22 cellular contexts compared by ENCODE assay signal in the genomic region with DNA sequence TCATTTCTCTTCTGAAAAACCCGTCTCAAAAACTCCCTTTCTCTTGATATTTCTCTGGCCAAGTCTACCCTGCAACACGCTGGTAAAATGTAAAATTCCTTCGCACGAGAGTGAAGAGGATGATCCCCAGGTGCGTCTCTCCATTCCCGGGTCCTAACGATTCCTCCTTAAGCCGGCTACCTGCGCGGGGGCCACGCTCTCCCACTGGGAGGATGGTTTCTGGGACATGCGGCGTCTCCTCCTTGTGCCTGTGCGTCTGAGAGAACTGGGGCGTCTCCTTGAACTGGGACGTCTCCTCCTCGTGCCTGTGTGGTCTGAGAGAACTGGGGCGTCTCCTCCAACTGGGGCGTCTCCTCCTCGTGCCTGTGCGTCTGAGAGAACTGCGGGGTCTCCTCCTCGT.
DNase-seq lines count a peak whose midpoint lies in the region; ATAC-seq and TF ChIP-seq lines count a peak whose summit lies in the region.
"Had no signal": no experiment of that assay in that cellular context is flagged by ENCODE, and none has a peak within 500 bp of the region (broad histone marks: within the 10 kb centered on the region; RNA-seq: fewer than 3 reads in every experiment).

No MANE protein-coding gene starts in this region.

- H3K9me3 Mint-ChIP-seq in H9 = no peaks in the 10 kb centered on the region; a peak in 1 of 5 replicates
- H3K9me3 Mint-ChIP-seq in stimulated activated effector memory CD8-positive, alpha-beta T cell treated with anti-CD3 and anti-CD28 coated beads, Interleukin-12 subunit alpha, Interleukin-12 subunit beta, amount 100 ng/mL, for 72 hours = no peaks in the 10 kb centered on the region
- H3K9me3 Mint-ChIP-seq: CD4-positive, alpha-beta T cell; CD8-positive, alpha-beta memory T cell; GM23338 had no signal

- 0 out of 7 replicates have a peak overlapping the region, but pooled peaks of 1 of the 3 experiments have one; percentile 37 for H3K27ac Mint-ChIP-seq in H9
- peak overlapping the region; percentile 48 for H3K27ac Mint-ChIP-seq in stimulated activated effector memory CD8-positive, alpha-beta T cell treated with anti-CD3 and anti-CD28 coated beads, Interleukin-12 subunit alpha, Interleukin-12 subunit beta, amount 100 ng/mL, for 72 hours
- H3K27ac Mint-ChIP-seq: CD14-positive monocyte; CD4-positive, alpha-beta T cell; CD8-positive, alpha-beta memory T cell; GM23338; HFFc6 had no signal

- no CpG with 5 or more reads among the region's 23 CpGs for WGBS in H9 (ENCODE audit: extremely low coverage, insufficient read length, low lambda C conversion rate)

- no peak overlapping the region for H2BK20ac ChIP-seq in H9 (ENCODE audit: low read depth, low read length, poor library complexity, severe bottlenecking)

- H3K23me2 ChIP-seq in H9 (ENCODE audit: insufficient read length, low read depth, low read length, poor library complexity, severe bottlenecking) = no peaks in the 10 kb centered on the region

- no peak overlapping the region for H4K91ac ChIP-seq in H9 (ENCODE audit: insufficient read length, low read depth, low read length)

- H3K4ac ChIP-seq in H9 (ENCODE audit: low read depth, low read length) = no peak overlapping the region

- H3K4me1 Mint-ChIP-seq in H9 = 0 out of 4 replicates have a peak, but pooled peaks cover 0 to 2% of the 10 kb centered on the region in 2 experiments
- peaks cover 8% of the 10 kb centered on the region for H3K4me1 Mint-ChIP-seq in stimulated activated effector memory CD8-positive, alpha-beta T cell treated with anti-CD3 and anti-CD28 coated beads, Interleukin-12 subunit alpha, Interleukin-12 subunit beta, amount 100 ng/mL, for 72 hours
- H3K4me1 Mint-ChIP-seq: CD14-positive monocyte; CD8-positive, alpha-beta memory T cell; GM23338 had no signal

- peak; percentile 19 for DNase-seq in H9
- peak; percentile 38 for DNase-seq in islet precursor cell
- DNase-seq in osteoblast (ENCODE audit: insufficient read length, low spot score, missing footprints) = peak; percentile 56
- DNase-seq in stimulated activated effector memory CD8-positive, alpha-beta T cell treated with anti-CD3 and anti-CD28 coated beads, Interleukin-12 subunit alpha, Interleukin-12 subunit beta, amount 100 ng/mL, for 72 hours (ENCODE audit: low spot score in 2 of 2) = no peak
- DNase-seq in NCI-H774 (lab: John Stamatoyannopoulos, UW) = no peak
- no peak for DNase-seq in tibial artery
- DNase-seq: 8988T; ACHN; AML-193; BE2C; CD4-positive, alpha-beta T cell; CD8-positive, alpha-beta memory T cell; DMS153; DND-41; HFFc6 had no signal

- H3K36me3 Mint-ChIP-seq in H9 (ENCODE audit: insufficient read depth in 1 of 3, low read depth in 3 of 3) = no peaks in the 10 kb centered on the region; a peak in 1 of 7 replicates
- no peaks in the 10 kb centered on the region for H3K36me3 Mint-ChIP-seq in stimulated activated effector memory CD8-positive, alpha-beta T cell treated with anti-CD3 and anti-CD28 coated beads, Interleukin-12 subunit alpha, Interleukin-12 subunit beta, amount 100 ng/mL, for 72 hours
- H3K36me3 Mint-ChIP-seq: CD14-positive monocyte; CD8-positive, alpha-beta memory T cell had no signal

- H2BK5ac ChIP-seq in H9 (ENCODE audit: insufficient read length, low read length) = no peak overlapping the region

- intact Hi-C loops in tibial artery (cut with DNase I; ENCODE audit: low total_unique reads) = no loop called here

- H3K79me2 ChIP-seq in H9 (ENCODE audit: insufficient read depth, low read length) = no peaks in the 10 kb centered on the region
- H3K79me2 ChIP-seq in osteoblast (ENCODE audit: insufficient read depth, low read length) = no peaks in the 10 kb centered on the region

- no peak overlapping the region for H3K4me3 ChIP-seq in osteoblast (ENCODE audit: insufficient read depth, low read length)
- no peak overlapping the region for H3K4me3 ChIP-seq in tibial artery
- H3K4me3 ChIP-seq: A549; BLaER1 treated with 17β-estradiol and CSF1 and Interleukin-3, amounts not matched to agents 10 nM and 100 nM; GM23338; HAP-1 had no signal

- H3K4me1 ChIP-seq in H9 (ENCODE audit: insufficient read depth, low read length) (no peaks in the 10 kb centered on the region), osteoblast (ENCODE audit: insufficient read depth, low read length) (no peaks in the 10 kb centered on the region), tibial artery (no peaks in the 10 kb centered on the region)
- H3K4me1 ChIP-seq: A549; BE2C; BLaER1 treated with 17β-estradiol and CSF1 and Interleukin-3, amounts not matched to agents 10 nM and 100 nM; HAP-1 had no signal

- H3T11ph ChIP-seq in H9 (ENCODE audit: low read length) = no peak overlapping the region

- no peak for TF ChIP-seq CTCF in H9 (conservative IDR thresholded peaks at IDR 0.05)
- TF ChIP-seq CTCF in osteoblast (IDR thresholded peaks at IDR 0.05; ENCODE audit: extremely low read depth, low read depth, low read length) = no peak
- TF ChIP-seq CTCF in tibial artery (IDR thresholded peaks at IDR 0.05) = no peak

- no peaks in the 10 kb centered on the region; the same call in 1 of the 2 replicates for H3K27me3 Mint-ChIP-seq in H9 (ENCODE audit: low read depth)
- H3K27me3 Mint-ChIP-seq: CD4-positive, alpha-beta T cell had no signal

- H3K18ac ChIP-seq in H9 (ENCODE audit: insufficient read length, low read depth, low read length) = no peak overlapping the region

- H2BK15ac ChIP-seq in H9 (ENCODE audit: low read depth, low read length) = no peak overlapping the region

- H3K14ac ChIP-seq in H9 (ENCODE audit: insufficient read depth, low read length) = no peak overlapping the region

- H3K23ac ChIP-seq in H9 (ENCODE audit: insufficient read length, low read depth, low read length) = no peak overlapping the region

- H2AFZ ChIP-seq in H9 (ENCODE audit: low read length) (no peak overlapping the region), osteoblast (ENCODE audit: low read length) (no peak overlapping the region)
- H2AFZ ChIP-seq: GM23338 had no signal

- H3K4me2 ChIP-seq in H9 (ENCODE audit: insufficient read depth, insufficient read length, low read length) (no peak overlapping the region), osteoblast (ENCODE audit: insufficient read depth, low read length) (no peak overlapping the region)
- H3K4me2 ChIP-seq: A549; BLaER1 treated with 17β-estradiol and CSF1 and Interleukin-3, amounts not matched to agents 10 nM and 100 nM; GM23338 had no signal

- H3K4me3 Mint-ChIP-seq in H9 = no peak overlapping the region
- no peak overlapping the region for H3K4me3 Mint-ChIP-seq in stimulated activated effector memory CD8-positive, alpha-beta T cell treated with anti-CD3 and anti-CD28 coated beads, Interleukin-12 subunit alpha, Interleukin-12 subunit beta, amount 100 ng/mL, for 72 hours
- H3K4me3 Mint-ChIP-seq: CD14-positive monocyte; CD4-positive, alpha-beta T cell; CD8-positive, alpha-beta memory T cell; GM23338; HFFc6 had no signal

- H3K27me3 ChIP-seq in H9 (ENCODE audit: insufficient read depth, low read length) (no peaks in the 10 kb centered on the region), osteoblast (ENCODE audit: insufficient read depth, low read length) (no peaks in the 10 kb centered on the region), tibial artery (no peaks in the 10 kb centered on the region)
- H3K27me3 ChIP-seq: BE2C; BLaER1 treated with 17β-estradiol and CSF1 and Interleukin-3, amounts not matched to agents 10 nM and 100 nM had no signal

- H3K79me1 ChIP-seq in H9 (ENCODE audit: insufficient read depth, low read depth, low read length, poor library complexity, severe bottlenecking) = no peaks in the 10 kb centered on the region

- H3K36me3 ChIP-seq in osteoblast (ENCODE audit: insufficient read depth, low read length) (no peaks in the 10 kb centered on the region), tibial artery (no peaks in the 10 kb centered on the region)
- H3K36me3 ChIP-seq: BE2C; BLaER1 treated with 17β-estradiol and CSF1 and Interleukin-3, amounts not matched to agents 10 nM and 100 nM; HAP-1 had no signal

- no peak overlapping the region for H2BK12ac ChIP-seq in H9 (ENCODE audit: insufficient read length, low read depth, low read length)

- no peak overlapping the region for H4K5ac ChIP-seq in H9 (ENCODE audit: insufficient read length, low read depth, low read length)

- H3K56ac ChIP-seq in H9 (ENCODE audit: insufficient read length, low read depth, low read length) = no peak overlapping the region

- no peak for ATAC-seq in stimulated activated effector memory CD8-positive, alpha-beta T cell treated with anti-CD3 and anti-CD28 coated beads, Interleukin-12 subunit alpha, Interleukin-12 subunit beta, amount 100 ng/mL, for 72 hours
- ATAC-seq in HG03095 (IDR thresholded peaks at IDR 0.05; ENCODE audit: unreplicated experiment) = no peak
- no peak for ATAC-seq in GM19467 (IDR thresholded peaks at IDR 0.05; ENCODE audit: unreplicated experiment)
- ATAC-seq: A549, GM23338 had no signal

- no peak overlapping the region for H2AK5ac ChIP-seq in H9 (ENCODE audit: insufficient read length, low read length)

- H4K20me1 ChIP-seq in H9 (ENCODE audit: control insufficient read depth, insufficient read depth, insufficient read length) (no peaks in the 10 kb centered on the region), osteoblast (ENCODE audit: insufficient read depth, low read length) (no peaks in the 10 kb centered on the region)

- H4K8ac ChIP-seq in H9 (replicated peaks; ENCODE audit: insufficient read length, low read depth, low read length) = no peak overlapping the region

- no peak overlapping the region for H3K27ac ChIP-seq in H9 (ENCODE audit: insufficient read length, low read depth, low read length)
- H3K27ac ChIP-seq in osteoblast (ENCODE audit: low read depth, low read length) = no peak overlapping the region
- no peak overlapping the region for H3K27ac ChIP-seq in tibial artery
- H3K27ac ChIP-seq: A549; BLaER1 treated with 17β-estradiol and CSF1 and Interleukin-3, amounts not matched to agents 10 nM and 100 nM had no signal

- H2BK120ac ChIP-seq in H9 (ENCODE audit: low read depth, low read length, poor library complexity, severe bottlenecking) = no peak overlapping the region

- H3K9me3 ChIP-seq in H9 (ENCODE audit: control insufficient read depth, low read depth, low read length) (no peaks in the 10 kb centered on the region), osteoblast (ENCODE audit: low read depth, low read length) (no peaks in the 10 kb centered on the region), tibial artery (no peaks in the 10 kb centered on the region)
- H3K9me3 ChIP-seq: A549; BE2C; BLaER1 treated with 17β-estradiol and CSF1 and Interleukin-3, amounts not matched to agents 10 nM and 100 nM; HAP-1 had no signal

- no peak overlapping the region for H3K9ac ChIP-seq in H9 (ENCODE audit: extremely low read depth, insufficient read length, low read length)
- H3K9ac ChIP-seq: BLaER1 treated with 17β-estradiol and CSF1 and Interleukin-3, amounts not matched to agents 10 nM and 100 nM had no signal

Comparison
In these comparisons a context has a peak if more than half of its experiments do, and no peak if none do; other contexts are left out.
1. DNase-seq: peak in H9 (single experiment), islet precursor cell (single experiment) and osteoblast (single experiment); none in stimulated activated effector memory CD8-positive, alpha-beta T cell treated with anti-CD3 and anti-CD28 coated beads, Interleukin-12 subunit alpha, Interleukin-12 subunit beta, amount 100 ng/mL, for 72 hours (0 of 2), NCI-H774 (single experiment) and tibial artery (0 of 2).